Comparison of ENCODE assay signal across 24 cellular contexts in the genomic region with DNA sequence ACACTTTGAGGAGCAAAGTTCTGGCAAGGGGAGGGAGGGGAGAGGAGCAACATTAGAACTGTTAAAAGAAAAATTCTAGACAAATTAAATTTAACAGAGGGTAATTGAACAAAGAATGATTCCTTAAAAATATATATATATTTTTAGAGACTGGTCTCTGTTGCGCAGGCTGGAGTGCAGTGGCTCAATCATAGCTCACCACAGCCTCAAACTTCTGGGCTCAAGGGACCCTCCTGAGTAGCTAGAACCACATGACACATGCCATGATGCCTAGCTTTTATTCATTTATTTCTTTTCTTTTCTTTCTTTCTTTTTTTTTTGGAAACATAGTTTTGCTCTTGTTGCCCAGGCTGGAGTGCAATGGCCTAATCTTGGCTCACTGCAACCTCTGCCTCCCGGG.
"Had no signal": no experiment of that assay in that cellular context is flagged by ENCODE, and none has a peak within 500 bp of the region (broad histone marks: within the 10 kb centered on the region; RNA-seq: fewer than 3 reads in every experiment).

No MANE protein-coding gene starts in this region.

- H3K9me3 ChIP-seq: Peyer's patch, SJCRH30 had no signal

- H3K36me3 ChIP-seq: Peyer's patch, SJCRH30 had no signal

- H3K4me1 ChIP-seq: Peyer's patch, SJCRH30 had no signal

- H3K27me3 ChIP-seq: Peyer's patch, SJCRH30 had no signal

- DNase-seq: NCI-H1092, NCI-H1105 treated with DMSO at 0.1 percent for 48 hours, NCI-H1417 treated with DMSO at 0.1 percent for 48 hours, NCI-H146, NCI-H187, NCI-H2029, NCI-H2081 treated with DMSO at 0.1 percent for 48 hours, NCI-H2171, NCI-H446, NCI-H510A, NCI-H524 treated with DMSO at 0.1 percent for 48 hours, NCI-H69, NCI-H774, OCI-M1, PC-9, Peyer's patch, SHP77 treated with DMSO at 0.1 percent for 48 hours, T-helper 1 cell had no signal

- ATAC-seq: K562, Right ventricle myocardium inferior, SK-N-SH treated with all-trans-retinoic acid at 6 μM for 48 hours had no signal

- H3K9ac ChIP-seq: KMS-11 had no signal

- H3K4me2 ChIP-seq: KMS-11, PC-9 had no signal

- H3K27ac ChIP-seq: HL-60, KMS-11, PC-9, Peyer's patch, SJCRH30 had no signal

- H3K4me3 ChIP-seq: K562, PC-9, Peyer's patch, SJCRH30 had no signal
